ENCODE assay signal across 21 cellular contexts in the genomic region with DNA sequence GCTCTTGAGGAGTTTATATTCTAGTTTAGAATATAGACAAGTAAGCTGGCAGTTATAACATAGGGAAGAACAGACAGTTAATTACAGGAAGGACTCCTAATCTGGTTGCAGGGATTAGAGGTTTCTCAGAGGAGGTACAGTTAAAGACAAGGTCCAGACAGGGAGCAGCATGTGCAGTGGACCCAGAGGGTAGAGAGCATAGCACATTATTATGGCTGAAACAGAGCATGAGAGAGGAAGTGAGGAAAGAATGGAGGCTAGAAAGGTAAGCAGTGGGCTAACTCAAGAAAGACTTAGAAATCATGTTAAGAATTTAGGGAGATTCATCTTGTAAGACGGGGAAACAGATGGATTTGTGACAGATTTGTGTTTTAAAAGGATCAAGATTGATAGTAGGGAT. TPM values are rescaled to one million over a fixed set of nuclear protein-coding genes. Genes with fewer than 3 reads are reported as not detected.
DNase-seq lines count a peak whose midpoint lies in the region; ATAC-seq, FAIRE-seq and TF ChIP-seq lines count a peak whose summit lies in the region.
"Had no signal": no experiment of that assay in that cellular context is flagged by ENCODE, and none has a peak within 500 bp of the region (broad histone marks: within the 10 kb centered on the region; RNA-seq: fewer than 3 reads in every experiment).

No MANE protein-coding gene starts in this region.

- TF ChIP-seq POLR2A in GM12878 (IDR thresholded peaks at IDR 0.05; ENCODE audit: low read depth, low read length) = no peak

- RAD21 ChIA-PET in GM12878 (lab: Charles Lee; ENCODE audit: unreplicated experiment) = interaction anchor here (1.6 kb wide), 1 partner anchor 64 kb away, joined by 3 read pairs; a partner anchor contains a TSS

- peaks cover 25% of the 10 kb centered on the region for H3K36me3 Mint-ChIP-seq in progenitor cell of endocrine pancreas (ENCODE audit: insufficient read depth)
- H3K36me3 Mint-ChIP-seq in activated naive CD8-positive, alpha-beta T cell treated with anti-CD3 and anti-CD28 coated beads, Interleukin-2, amount 50 U/mL, for 24 hours (ENCODE audit: low read depth) = peaks cover 34% of the 10 kb centered on the region

- H3K27me3 Mint-ChIP-seq in progenitor cell of endocrine pancreas = no peaks in the 10 kb centered on the region
- H3K27me3 Mint-ChIP-seq in activated naive CD8-positive, alpha-beta T cell treated with anti-CD3 and anti-CD28 coated beads, Interleukin-2, amount 50 U/mL, for 24 hours = no peaks in the 10 kb centered on the region
- H3K27me3 Mint-ChIP-seq: B cell; CD4-positive, alpha-beta memory T cell had no signal

- SMC1A ChIA-PET in GM12878 (lab: Charles Lee; ENCODE audit: uncharacterized antibody, unreplicated experiment) = interaction anchor here (1.6 to 2.3 kb wide), 2 partner anchors 64 to 105 kb away, joined by 7 to 9 read pairs; a partner anchor contains a TSS

- FAIRE-seq in D721Med (lab: Jason Lieb, UNC) = peak; percentile 97
- no peak for FAIRE-seq in GM12878 (lab: Jason Lieb, UNC)
- FAIRE-seq: GM18507, HepG2, HTR-8/SVneo had no signal

- no TSS peak for BruUV-seq in GM12878 (replicated peaks; lab: Mats Ljungman, UMichigan)

- H3K9me3 ChIP-seq in GM12878 (replicated peaks; ENCODE audit: control insufficient read depth, insufficient read depth, low read length) = peaks cover 3% of the 10 kb centered on the region; the same call in 2 of the 3 replicates

- TF ChIP-seq RAD21 in GM12878 (IDR thresholded peaks at IDR 0.05; ENCODE audit: insufficient read depth, low read depth, low read length) = no peak

- POLR2A ChIA-PET in GM12878 (lab: Charles Lee) = interaction anchor here (1.0 kb wide), 1 partner anchor 13 kb away, joined by 3 read pairs; no protein-coding TSS in a partner anchor

- TF ChIP-seq CTCF in D721Med (IDR thresholded peaks at IDR 0.05; ENCODE audit: insufficient read depth, missing control alignments) (no peak), GM12878 (IDR thresholded peaks at IDR 0.05 in 2 of 3, conservative IDR thresholded peaks at IDR 0.05 in 1 of 3; ENCODE audit: control insufficient read depth in 2 of 3, extremely low read depth in 1 of 3, insufficient read depth in 1 of 3, low read depth in 3 of 3, low read length in 3 of 3) (no peak), progenitor cell of endocrine pancreas (IDR thresholded peaks at IDR 0.05; ENCODE audit: unreplicated experiment) (no peak)

- H3K4me3 ChIP-seq in GM12878 = no peak overlapping the region

- no peak overlapping the region for H3K27ac ChIP-seq in GM12878 (ENCODE audit: control insufficient read depth, insufficient read depth)

- H3K4me3 Mint-ChIP-seq in progenitor cell of endocrine pancreas (ENCODE audit: low read depth) = no peak overlapping the region
- H3K4me3 Mint-ChIP-seq in activated naive CD8-positive, alpha-beta T cell treated with anti-CD3 and anti-CD28 coated beads, Interleukin-2, amount 50 U/mL, for 24 hours = no peak overlapping the region
- H3K4me3 Mint-ChIP-seq: B cell; CD4-positive, alpha-beta memory T cell; HFFc6 had no signal

- H3K4me1 Mint-ChIP-seq in progenitor cell of endocrine pancreas (ENCODE audit: low read depth) = no peaks in the 10 kb centered on the region
- H3K4me1 Mint-ChIP-seq in activated naive CD8-positive, alpha-beta T cell treated with anti-CD3 and anti-CD28 coated beads, Interleukin-2, amount 50 U/mL, for 24 hours = peaks cover 14% of the 10 kb centered on the region

- H3K27me3 ChIP-seq in GM12878 (replicated peaks in 1 of 2; ENCODE audit: control insufficient read depth in 2 of 2, insufficient read depth in 2 of 2, low read length in 1 of 2) = no peaks in the 10 kb centered on the region

- 89% methylated on average over 1 of the region's 1 CpG for WGBS in GM12878 (ENCODE audit: insufficient coverage, insufficient replicate concordance, low lambda C conversion rate, missing lambda C conversion rate)

- TF ChIP-seq EP300 in GM12878 (IDR thresholded peaks at IDR 0.05; ENCODE audit: borderline replicate concordance in 1 of 2, control insufficient read depth in 1 of 2, low read depth in 2 of 2, low read length in 2 of 2) = no peak

- H3K79me2 ChIP-seq in GM12878 (ENCODE audit: control insufficient read depth, insufficient read depth, low read length) = peaks cover 77% of the 10 kb centered on the region

- 0 out of 2 replicates have a peak, but pooled peaks cover 4% of the 10 kb centered on the region for H4K20me1 ChIP-seq in GM12878 (ENCODE audit: control insufficient read depth, insufficient read depth)

- H3K9ac ChIP-seq in GM12878 (ENCODE audit: control insufficient read depth, insufficient read depth, low read length) = no peak overlapping the region

- H2AFZ ChIP-seq in GM12878 (ENCODE audit: control insufficient read depth, low read depth, low read length) = no peak overlapping the region

- intact Hi-C loops in GM12878 (cut with micrococcal nuclease; ENCODE audit: unreplicated experiment) = no loop called here

- no peak overlapping the region for H3K27ac Mint-ChIP-seq in progenitor cell of endocrine pancreas
- H3K27ac Mint-ChIP-seq in activated naive CD8-positive, alpha-beta T cell treated with anti-CD3 and anti-CD28 coated beads, Interleukin-2, amount 50 U/mL, for 24 hours = no peak overlapping the region
- H3K27ac Mint-ChIP-seq: B cell; CD4-positive, alpha-beta memory T cell; HFFc6 had no signal

- peaks cover 5% of the 10 kb centered on the region for H3K9me3 Mint-ChIP-seq in progenitor cell of endocrine pancreas (ENCODE audit: low read depth)
- no peaks in the 10 kb centered on the region for H3K9me3 Mint-ChIP-seq in activated naive CD8-positive, alpha-beta T cell treated with anti-CD3 and anti-CD28 coated beads, Interleukin-2, amount 50 U/mL, for 24 hours
- H3K9me3 Mint-ChIP-seq: CD4-positive, alpha-beta memory T cell; HFFc6 had no signal

- peaks cover 0 to 24% of the 10 kb centered on the region in 2 experiments; a peak in 2 of 4 replicates for H3K36me3 ChIP-seq in GM12878 (ENCODE audit: control insufficient read depth in 2 of 2, insufficient read depth in 2 of 2, low read length in 1 of 2)

- CTCF ChIA-PET in GM12878 (lab: Yijun Ruan, JAX) = interaction anchor here (1.3 kb wide), 1 partner anchor 10 kb away, joined by 5 read pairs; no protein-coding TSS in a partner anchor

- DNase-seq in D721Med (ENCODE audit: insufficient read length, low spot score) (no peak), NCI-H82 (lab: John Stamatoyannopoulos, UW) (peak; percentile 96), GM12878 (ENCODE audit: low read depth, low spot score) (no peak), progenitor cell of endocrine pancreas (ENCODE audit: low spot score, unreplicated experiment) (no peak)
- no peak for DNase-seq in activated naive CD8-positive, alpha-beta T cell treated with anti-CD3 and anti-CD28 coated beads, Interleukin-2, amount 50 U/mL, for 24 hours
- DNase-seq: C1 segment of cervical spinal cord; CD4-positive, alpha-beta memory T cell; DMS153; DMS79 treated with DMSO at 0.1 percent for 48 hours; EL; HCEC 1CT; HFFc6 had no signal

- peaks cover 14% of the 10 kb centered on the region for H3K4me1 ChIP-seq in GM12878 (ENCODE audit: control insufficient read depth, insufficient read depth, low read length)

- ATAC-seq in GM18868 (IDR thresholded peaks at IDR 0.05; ENCODE audit: unreplicated experiment) (peak; percentile 38), GM12878 (peak; percentile 66), GM21529 (IDR thresholded peaks at IDR 0.05; ENCODE audit: unreplicated experiment) (no peak), HG03108 (IDR thresholded peaks at IDR 0.05; ENCODE audit: unreplicated experiment) (no peak)
- ATAC-seq in activated naive CD8-positive, alpha-beta T cell treated with anti-CD3 and anti-CD28 coated beads, Interleukin-2, amount 50 U/mL, for 24 hours = no peak
- ATAC-seq: HepG2 had no signal

- in situ Hi-C loops in GM12878 (cut with MboI) = loop anchor here (25.0 kb wide), 1 partner anchor 636 kb away; no protein-coding TSS in a partner anchor

- H3K4me2 ChIP-seq in GM12878 (ENCODE audit: control insufficient read depth, insufficient read depth) = peak overlapping the region; percentile 7; the same call in 1 of the 2 replicates

RNA-seq across cellular contexts. Expression of a gene that starts 9.7 kb away (rescaled TPM):
- total RNA-seq in GM12878 (2013; cell fraction: nucleolus; rRNA removed) = 430 and 456 TPM in 2 replicates
- 59.7 and 66.3 TPM in 2 replicates for total RNA-seq in GM12878 (2014; rRNA removed)
- 57.4 and 60.5 TPM in 2 replicates for total RNA-seq in GM12878 (2014; rRNA removed; fragmentation: Illumina TruSeq; extraction: Trizol)
- 54.7 and 56.8 TPM in 2 replicates for total RNA-seq in GM12878 (2021)
- polyA plus RNA-seq in GM12878 (2011; ENCODE audit: low read depth) = 34.6 TPM
- polyA plus RNA-seq in GM12878 (2011; rRNA removed) = 94.9 and 153 TPM in 2 replicates
- 40.6 and 45.4 TPM in 2 replicates for polyA plus RNA-seq in GM12878 (2011; cell fraction: cytosol; rRNA removed)
- 67.2 and 74.7 TPM in 2 replicates for polyA plus RNA-seq in GM12878 (2011; cell fraction: nucleus; rRNA removed)
- 31.3 and 46.9 TPM in 2 replicates for polyA plus RNA-seq in GM12878 (2012)
- polyA plus RNA-seq in GM12878 (2014; fragmentation: Illumina TruSeq; extraction: Trizol) = 41.7 and 59.1 TPM in 2 replicates
- 10 to 100 TPM; 13.1 to 18.7 TPM for polyA plus RNA-seq in GM12878 (2014; fragmentation: Nextera tagmentation; extraction: Ambion mirVana)
- polyA plus RNA-seq in GM12878 (2014; rRNA removed) = 32.6 and 44.7 TPM in 2 replicates
- 10 to 100 TPM; 52.5 to 55.8 TPM for polyA plus RNA-seq in GM12878 (2016; fragmentation: Nextera tagmentation; extraction: Ambion mirVana)
- 121 and 193 TPM in 2 replicates for polyA minus RNA-seq in GM12878 (2011; rRNA and poly(A)+ RNA removed)
- polyA minus RNA-seq in GM12878 (2011; cell fraction: cytosol; rRNA and poly(A)+ RNA removed) = 36.8 and 39.8 TPM in 2 replicates
- 174 and 202 TPM in 2 replicates for polyA minus RNA-seq in GM12878 (2011; cell fraction: nucleus; rRNA and poly(A)+ RNA removed)
- total RNA-seq in progenitor cell of endocrine pancreas = 62.0 and 62.3 TPM in 2 replicates

RNA-seq across cellular contexts. Expression of a gene that starts 40.7 kb away (rescaled TPM):
- total RNA-seq in GM12878 (2013; cell fraction: nucleolus; rRNA removed) = 0.56 and 0.67 TPM in 2 replicates
- total RNA-seq in GM12878 (2014; rRNA removed) (not detected in 2 replicates), GM12878 (2014; rRNA removed; fragmentation: Illumina TruSeq; extraction: Trizol) (0.05 TPM in 1 of 2 replicates, not detected in the other), GM12878 (2021) (not detected in 2 replicates), progenitor cell of endocrine pancreas (17.3 and 18.3 TPM in 2 replicates)
- polyA plus RNA-seq in GM12878 (2011; ENCODE audit: low read depth) = not detected
- polyA plus RNA-seq in GM12878 (2011; rRNA removed) (0.05 and 0.06 TPM in 2 replicates), GM12878 (2014; fragmentation: Illumina TruSeq; extraction: Trizol) (not detected in 2 replicates), GM12878 (2014; fragmentation: Nextera tagmentation; extraction: Ambion mirVana) (not detected), GM12878 (2014; rRNA removed) (0.22 TPM in 1 of 2 replicates, not detected in the other), GM12878 (2016; fragmentation: Nextera tagmentation; extraction: Ambion mirVana) (not detected)
- polyA plus RNA-seq in GM12878 (2011; cell fraction: cytosol; rRNA removed) = 0.03 and 0.05 TPM in 2 replicates
- polyA plus RNA-seq in GM12878 (2011; cell fraction: nucleus; rRNA removed) = 0.36 and 0.41 TPM in 2 replicates
- 0.06 and 0.08 TPM in 2 replicates for polyA plus RNA-seq in GM12878 (2012)
- polyA minus RNA-seq in GM12878 (2011; rRNA and poly(A)+ RNA removed) = 0.15 TPM in 2 replicates
- not detected in 2 replicates for polyA minus RNA-seq in GM12878 (2011; cell fraction: cytosol; rRNA and poly(A)+ RNA removed)
- polyA minus RNA-seq in GM12878 (2011; cell fraction: nucleus; rRNA and poly(A)+ RNA removed) = 0.24 and 0.38 TPM in 2 replicates
- total RNA-seq: A172, H4 had no signal
- polyA plus RNA-seq: CD4-positive, alpha-beta memory T cell had no signal

Comparison
In these comparisons a context has a peak if more than half of its experiments do, and no peak if none do; other contexts are left out.
1. ATAC-seq: peak in GM18868 (single experiment) and GM12878 (single experiment); none in GM21529 (single experiment), HG03108 (single experiment) and activated naive CD8-positive, alpha-beta T cell treated with anti-CD3 and anti-CD28 coated beads, Interleukin-2, amount 50 U/mL, for 24 hours (single experiment).
2. RNA of a gene that starts 40.7 kb away (total RNA-seq): 17.3 to 18.3 TPM in progenitor cell of endocrine pancreas; 0.05 to 0.67 TPM in GM12878; every median in the first group is over 10 times any median in the second.